3 cellular contexts compared by ENCODE assay signal in genomic region chr2:177400337-177400923, GRCh38.
TF ChIP-seq lines count a peak whose summit lies in the region.

No MANE protein-coding gene starts in this region.

TF ChIP-seq in A549, 52 proteins besides CTCF, POLR2A, EP300 and RAD21:
- TF ChIP-seq NFE2L2 (conservative IDR thresholded peaks at IDR 0.05; ENCODE audit: low read length), result 0 out of 2 replicates have a peak, but pooled peaks have one; percentile 13
- no peak for TF ChIP-seq HES2 (IDR thresholded peaks at IDR 0.05)
- TF ChIP-seq NR3C1 (IDR thresholded peaks at IDR 0.05), result no peak
- TF ChIP-seq MAFK (IDR thresholded peaks at IDR 0.05; ENCODE audit: partially characterized antibody), result peak; percentile 84

TF ChIP-seq in GM12878, 131 proteins besides CTCF, POLR2A, EP300 and RAD21:
- TF ChIP-seq RUNX3 (IDR thresholded peaks at IDR 0.05; ENCODE audit: low read length) (peak; percentile 60; the same call in 1 of the 2 replicates), JUNB (IDR thresholded peaks at IDR 0.05) (peak; percentile 31; the same call in 1 of the 2 replicates), MEF2A (IDR thresholded peaks at IDR 0.05; ENCODE audit: insufficient read depth, low read depth, low read length) (0 out of 2 replicates have a peak, but pooled peaks have one; percentile 54), ZNF622 (IDR thresholded peaks at IDR 0.05) (no peak)
TF ChIP-seq in GM12878: peak in this region for 3.

TF ChIP-seq in HepG2, 621 proteins besides CTCF, POLR2A, EP300 and RAD21:
- TF ChIP-seq MAFK (conservative IDR thresholded peaks at IDR 0.05 in 1 of 2, IDR thresholded peaks at IDR 0.05 in 1 of 2; ENCODE audit: low read length in 2 of 2) (peak; percentile 79 to 88), ZNF546 (CRISPR knock-in tag; conservative IDR thresholded peaks at IDR 0.05) (no peak), E2F1 (CRISPR knock-in tag; IDR thresholded peaks at IDR 0.05) (no peak), ZNF451 (CRISPR knock-in tag; IDR thresholded peaks at IDR 0.05) (no peak), MAFF (IDR thresholded peaks at IDR 0.05; ENCODE audit: low read depth, low read length) (peak; percentile 84), IKZF5 (CRISPR knock-in tag; IDR thresholded peaks at IDR 0.05) (no peak), SRY (CRISPR knock-in tag; IDR thresholded peaks at IDR 0.05) (no peak)
